20 cellular contexts compared by ENCODE assay signal in genomic region chr16:22815863-22816262, GRCh38. TPM values are rescaled to one million over a fixed set of nuclear protein-coding genes. Genes with fewer than 3 reads are reported as not detected.
"Had no signal": no experiment of that assay in that cellular context is flagged by ENCODE, and none has a peak within 500 bp of the region (broad histone marks: within the 10 kb centered on the region; RNA-seq: fewer than 3 reads in every experiment).

No MANE protein-coding gene starts in this region.

- H3K36me3 ChIP-seq: esophagus muscularis mucosa had no signal

- DNase-seq: activated CD4-positive, alpha-beta T cell treated with anti-CD3 and anti-CD28 coated beads for 1 hour; activated effector memory CD4-positive, alpha-beta T cell treated with Interleukin-2 at 50 U/mL for 16 hours; activated naive CD4-positive, alpha-beta T cell treated with anti-CD3 and anti-CD28 coated beads for 36 hours; activated naive CD8-positive, alpha-beta T cell treated with anti-CD3 and anti-CD28 coated beads, Interleukin-2, amount 10 ng/mL, durations not matched to agents 7 days and 5 days; activated T-cell treated with anti-CD3 and anti-CD28 coated beads, Interleukin-2, amount 50 U/mL, for 72 hours; effector memory CD8-positive, alpha-beta T cell; hippocampal formation; naive thymus-derived CD8-positive, alpha-beta T cell; stimulated activated CD4-positive, alpha-beta T cell treated with anti-CD3 and anti-CD28 coated beads, Interleukin-2, amount 100 ng/mL, for 48 hours; stimulated activated CD8-positive, alpha-beta memory T cell treated with anti-CD3 and anti-CD28 coated beads, Interleukin-4, amount 100 ng/mL, for 48 hours; stimulated activated naive B cell treated with anti-CD40 and anti-IgM and Interleukin-4, amounts not matched to agents 10 μg/mL and 1 μg/mL and 100 μg/mL, for 72 hours; T-helper 9 cell; testis had no signal

- ATAC-seq: activated T-cell treated with anti-CD3 and anti-CD28 coated beads, Interleukin-2, amount 50 U/mL, for 72 hours; effector memory CD8-positive, alpha-beta T cell; naive thymus-derived CD8-positive, alpha-beta T cell; stimulated activated naive B cell treated with anti-CD40 and anti-IgM and Interleukin-4, amounts not matched to agents 10 μg/mL and 1 μg/mL and 100 μg/mL, for 72 hours had no signal

- H3K9me3 ChIP-seq: esophagus muscularis mucosa, testis had no signal

- H3K27me3 ChIP-seq: testis had no signal

- H3K27ac ChIP-seq: esophagus muscularis mucosa, testis had no signal

- FAIRE-seq: endothelial cell of umbilical vein, frontal cortex had no signal

RNA-seq across cellular contexts. Expression of gene HS3ST2, which starts 1.9 kb away (rescaled TPM):
- total RNA-seq: activated CD8-positive, alpha-beta memory T cell treated with anti-CD3 and anti-CD28 coated beads for 36 hours; activated naive CD4-positive, alpha-beta T cell treated with anti-CD3 and anti-CD28 coated beads for 36 hours; activated T-cell treated with anti-CD3 and anti-CD28 coated beads, Interleukin-2, amount 50 U/mL, for 72 hours; endothelial cell of umbilical vein; naive thymus-derived CD8-positive, alpha-beta T cell; osteocyte; progenitor cell of endocrine pancreas; T-helper 1 cell treated with Interleukin-12 subunit alpha and Interleukin-12 subunit beta and Interleukin-4 antibody, amounts not matched to agents 30 ng/mL and 1 ng/mL, for 36 hours had no signal
